Comparison of ENCODE assay signal across 22 cellular contexts in the genomic region with DNA sequence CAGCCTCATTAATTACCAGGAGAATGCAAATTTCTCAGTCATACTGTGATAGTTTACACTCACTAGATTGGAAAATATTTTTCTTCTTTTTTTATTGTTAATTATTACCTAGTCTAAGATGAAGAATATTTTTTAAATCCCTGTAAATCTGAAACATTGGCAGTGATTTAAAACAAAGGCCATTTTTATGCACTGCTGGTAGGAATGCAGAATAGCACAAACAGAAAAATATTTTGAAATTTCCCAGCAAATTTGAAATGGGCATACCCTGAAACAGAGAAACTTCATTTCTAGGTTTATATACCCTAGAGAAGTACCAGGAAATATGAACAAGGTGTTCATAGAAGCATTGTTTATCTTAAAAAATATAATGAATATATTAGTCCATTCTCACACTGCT. TPM values are rescaled to one million over a fixed set of nuclear protein-coding genes. Genes with fewer than 3 reads are reported as not detected.
"Had no signal": no experiment of that assay in that cellular context is flagged by ENCODE, and none has a peak within 500 bp of the region (broad histone marks: within the 10 kb centered on the region; RNA-seq: fewer than 3 reads in every experiment).

No MANE protein-coding gene starts in this region.

- H3K36me3 Mint-ChIP-seq: natural killer cell had no signal

- H3K4me3 ChIP-seq: colonic mucosa, left ventricle myocardium inferior, right atrium auricular region, transverse colon had no signal

- H3K9me3 ChIP-seq: colonic mucosa, transverse colon had no signal

- H3K27me3 ChIP-seq: colonic mucosa, right atrium auricular region, transverse colon had no signal

- H3K4me1 Mint-ChIP-seq: natural killer cell had no signal

- H3K4me1 ChIP-seq: colonic mucosa, left ventricle myocardium inferior, right atrium auricular region, transverse colon had no signal

- H3K36me3 ChIP-seq: colonic mucosa, left ventricle myocardium inferior, right atrium auricular region, transverse colon had no signal

- DNase-seq: activated CD4-positive, alpha-beta T cell treated with anti-CD3 and anti-CD28 coated beads, Interleukin-2, amount 50 U/mL, for 1 hour; activated naive CD4-positive, alpha-beta T cell treated with Interleukin-2 at 50 U/mL for 16 hours; anterior cingulate cortex; colonic mucosa; hypothalamus; left ventricle myocardium inferior; mesenchymal stem cell; natural killer cell; nucleus accumbens; posterior cingulate gyrus; stimulated activated CD4-positive, alpha-beta T cell treated with anti-CD3 and anti-CD28 coated beads, Interleukin-15, amount 100 ng/mL, for 24 hours; stimulated activated CD4-positive, alpha-beta T cell treated with anti-CD3 and anti-CD28 coated beads, Interleukin-4, amount 100 ng/mL, for 24 hours; stimulated activated naive CD4-positive, alpha-beta T cell; transverse colon had no signal

- H3K27ac ChIP-seq: colonic mucosa, left ventricle myocardium inferior, right atrium auricular region, transverse colon had no signal

- ATAC-seq: activated CD4-positive, CD25-positive, alpha-beta regulatory T cell treated with anti-CD3 and anti-CD28 coated beads, Interleukin-2, amount 50 U/mL, for 24 hours; natural killer cell had no signal

- H3K4me3 Mint-ChIP-seq: activated T-helper 1 cell treated with anti-CD3 and anti-CD28 coated beads, Interleukin-12 subunit alpha, Interleukin-12 subunit beta, Interleukin-2, Interleukin-4 antibody, amounts not matched to agents 30 ng/mL and 10 ng/mL and 1 ng/mL, durations not matched to agents 14 hours and 24 hours and 36 hours; natural killer cell had no signal

- H3K27ac Mint-ChIP-seq: activated T-helper 1 cell treated with anti-CD3 and anti-CD28 coated beads, Interleukin-12 subunit alpha, Interleukin-12 subunit beta, Interleukin-2, Interleukin-4 antibody, amounts not matched to agents 30 ng/mL and 10 ng/mL and 1 ng/mL, durations not matched to agents 14 hours and 24 hours and 36 hours; natural killer cell had no signal

RNA-seq across cellular contexts. Expression of gene DYNAP, which starts 31.0 kb away (rescaled TPM):
- total RNA-seq: activated CD8-positive, alpha-beta memory T cell treated with anti-CD3 and anti-CD28 coated beads for 36 hours; activated T-helper 1 cell treated with anti-CD3 and anti-CD28 coated beads, Interleukin-12 subunit alpha, Interleukin-12 subunit beta, Interleukin-2, Interleukin-4 antibody, amounts not matched to agents 30 ng/mL and 10 ng/mL and 1 ng/mL, durations not matched to agents 14 hours and 24 hours and 36 hours; colonic mucosa; endothelial cell of umbilical vein; kidney epithelial cell; left ventricle myocardium inferior; natural killer cell; right atrium auricular region; skeletal muscle tissue; subcutaneous adipose tissue; transverse colon had no signal
